ENCODE assay signal across 1 cellular context in genomic region chr21:33299181-33299752, GRCh38.
TF ChIP-seq lines count a peak whose summit lies in the region.

No MANE protein-coding gene starts in this region.

TF ChIP-seq in SK-N-SH, 30 proteins besides CTCF, POLR2A, EP300 and RAD21 (continued from another document):
- TF ChIP-seq REST (IDR thresholded peaks at IDR 0.05; ENCODE audit: low read depth, low read length): no peak
- no peak for TF ChIP-seq JUND (IDR thresholded peaks at IDR 0.05)
- TF ChIP-seq RFX5 (IDR thresholded peaks at IDR 0.05; ENCODE audit: low read length): no peak
- no peak for TF ChIP-seq GABPA (IDR thresholded peaks at IDR 0.05; ENCODE audit: low read depth)
- TF ChIP-seq RXRA (IDR thresholded peaks at IDR 0.05; ENCODE audit: borderline replicate concordance, low read depth): no peak
- no peak for TF ChIP-seq FOSL2 (IDR thresholded peaks at IDR 0.05; ENCODE audit: borderline replicate concordance, low read depth)
- TF ChIP-seq TCF12 (IDR thresholded peaks at IDR 0.05): no peak
- TF ChIP-seq ELF1 (IDR thresholded peaks at IDR 0.05): no peak
- TF ChIP-seq SIN3A (IDR thresholded peaks at IDR 0.05; ENCODE audit: borderline replicate concordance, low read depth, low read length): no peak
- TF ChIP-seq USF1 (IDR thresholded peaks at IDR 0.05; ENCODE audit: borderline replicate concordance, low read depth): no peak
- TF ChIP-seq PBX3 (IDR thresholded peaks at IDR 0.05): no peak
- TF ChIP-seq NRF1 (IDR thresholded peaks at IDR 0.05; ENCODE audit: low read depth, low read length): no peak
- TF ChIP-seq ZBTB33 (IDR thresholded peaks at IDR 0.05; ENCODE audit: borderline replicate concordance, low read depth): no peak
- no peak for TF ChIP-seq RCOR1 (IDR thresholded peaks at IDR 0.05; ENCODE audit: low read length)
- no peak for TF ChIP-seq SMC3 (IDR thresholded peaks at IDR 0.05; ENCODE audit: low read depth, low read length)
- TF ChIP-seq POLR2AphosphoS5 (IDR thresholded peaks at IDR 0.05; ENCODE audit: low read depth, low read length): no peak
